ENCODE assay signal across 9 cellular contexts in the genomic region with DNA sequence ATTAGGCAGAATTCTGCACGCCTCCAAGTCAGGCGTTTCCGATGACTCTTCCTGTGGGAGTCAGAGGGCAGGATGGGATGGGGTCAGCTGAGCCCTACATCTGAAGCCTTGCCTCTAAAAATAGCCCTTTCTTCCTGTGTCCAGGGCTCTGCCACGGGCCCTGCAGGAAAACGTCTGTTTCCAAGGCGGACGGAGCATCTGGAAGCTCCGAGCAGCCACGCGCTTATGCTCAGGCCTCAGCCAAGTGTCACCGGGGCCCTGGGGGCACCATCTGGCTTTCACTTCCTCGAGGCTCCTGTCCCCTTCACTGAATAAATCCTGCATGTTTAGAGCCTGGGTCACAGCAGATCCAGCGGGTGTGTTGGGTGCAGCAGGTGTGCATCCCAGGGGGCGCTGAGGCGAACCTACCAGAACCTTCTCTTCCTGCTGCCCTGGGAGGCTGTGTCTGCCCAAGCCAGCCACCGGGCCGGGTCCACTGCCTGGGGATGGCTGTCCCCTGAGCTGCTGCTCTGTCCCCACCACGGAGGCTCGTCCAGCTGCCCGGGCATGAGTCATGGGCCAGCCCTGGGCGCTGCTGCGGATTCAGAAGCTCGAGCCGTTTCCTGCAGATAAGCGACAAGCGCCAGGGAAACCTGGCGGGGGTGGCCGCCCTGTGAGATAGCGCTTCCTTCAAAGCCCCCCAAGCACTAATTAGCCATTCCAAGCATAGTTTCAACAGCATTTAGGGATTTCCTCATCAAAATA. TPM values are rescaled to one million over a fixed set of nuclear protein-coding genes. Genes with fewer than 3 reads are reported as not detected.
DNase-seq lines count a peak whose midpoint lies in the region; ATAC-seq and TF ChIP-seq lines count a peak whose summit lies in the region.
"Had no signal": no experiment of that assay in that cellular context is flagged by ENCODE, and none has a peak within 500 bp of the region (broad histone marks: within the 10 kb centered on the region; RNA-seq: fewer than 3 reads in every experiment).

No MANE protein-coding gene starts in this region.

- no peak for TF ChIP-seq EP300 in gastroesophageal sphincter (IDR thresholded peaks at IDR 0.05)

- TF ChIP-seq CTCF in gastroesophageal sphincter (IDR thresholded peaks at IDR 0.05) (no peak), GM10248 (IDR thresholded peaks at IDR 0.05; ENCODE audit: control extremely low read depth, extremely low read depth, low read depth, missing control alignments) (no peak)

- H3K4me1 Mint-ChIP-seq in activated CD4-positive, alpha-beta memory T cell treated with anti-CD3 and anti-CD28 coated beads, Interleukin-2, amount 10 ng/mL, durations not matched to agents 7 days and 5 days, result no peaks in the 10 kb centered on the region

- no peaks in the 10 kb centered on the region for H3K36me3 ChIP-seq in gastroesophageal sphincter
- H3K36me3 ChIP-seq in trophoblast cell (ENCODE audit: control insufficient read depth in 1 of 2, insufficient read depth in 2 of 2, low read length in 2 of 2), result no peaks in the 10 kb centered on the region

- H3K27ac Mint-ChIP-seq in activated CD4-positive, alpha-beta memory T cell treated with anti-CD3 and anti-CD28 coated beads, Interleukin-2, amount 10 ng/mL, durations not matched to agents 7 days and 5 days, result no peak overlapping the region

- TF ChIP-seq POLR2A in gastroesophageal sphincter (IDR thresholded peaks at IDR 0.05), result no peak

- H3K27me3 ChIP-seq in gastroesophageal sphincter (no peaks in the 10 kb centered on the region), trophoblast cell (ENCODE audit: insufficient read depth, low read length) (peaks cover 5% of the 10 kb centered on the region)

- H3K4me3 ChIP-seq in gastroesophageal sphincter, result no peak overlapping the region
- no peak overlapping the region for H3K4me3 ChIP-seq in trophoblast cell (ENCODE audit: low read depth, low read length)

- no peak overlapping the region for H4K91ac ChIP-seq in trophoblast cell (ENCODE audit: low read depth, low read length)

- H3K27me3 Mint-ChIP-seq in activated CD4-positive, alpha-beta memory T cell treated with anti-CD3 and anti-CD28 coated beads, Interleukin-2, amount 10 ng/mL, durations not matched to agents 7 days and 5 days, result peaks cover 7% of the 10 kb centered on the region

- no peak overlapping the region for H3K14ac ChIP-seq in trophoblast cell (ENCODE audit: low read length)

- H2AFZ ChIP-seq in trophoblast cell (ENCODE audit: insufficient read depth, low read length, poor library complexity), result no peak overlapping the region

- H4K8ac ChIP-seq in trophoblast cell (ENCODE audit: low read depth, low read length), result no peak overlapping the region

- H3K9ac ChIP-seq in trophoblast cell (ENCODE audit: low read length), result no peak overlapping the region

- POLR2A ChIA-PET in GM10248 (lab: Yijun Ruan, JAX), result no interaction called here
- POLR2A ChIA-PET in activated CD4-positive, alpha-beta memory T cell treated with anti-CD3 and anti-CD28 coated beads, Interleukin-2, amount 10 ng/mL, durations not matched to agents 7 days and 5 days (lab: Charles Lee), result no interaction called here

- H3K4me1 ChIP-seq in gastroesophageal sphincter (peaks cover 0 to 31% (median 14%) of the 10 kb centered on the region in 3 donors), trophoblast cell (ENCODE audit: control insufficient read depth in 1 of 2, insufficient read depth in 2 of 2, low read length in 2 of 2) (peaks cover 15 to 25% of the 10 kb centered on the region in 2 experiments)

- no peak overlapping the region for H3K4me2 ChIP-seq in trophoblast cell (ENCODE audit: low read length)

- H3K23ac ChIP-seq in trophoblast cell (ENCODE audit: low read length), result no peak overlapping the region

- H3K79me2 ChIP-seq in trophoblast cell (ENCODE audit: control insufficient read depth, insufficient read depth, low read length, poor library complexity), result no peaks in the 10 kb centered on the region

- H2AK5ac ChIP-seq in trophoblast cell (ENCODE audit: low read length), result no peak overlapping the region

- H3K27ac ChIP-seq in gastroesophageal sphincter (peak overlapping the region in 3 of 4 donors; percentile 53 to 74 (median 60)), trophoblast cell (ENCODE audit: low read depth, low read length) (no peak overlapping the region)

- H3K9me3 ChIP-seq in gastroesophageal sphincter (no peaks in the 10 kb centered on the region), trophoblast cell (ENCODE audit: insufficient read depth, low read depth, low read length) (peaks cover 5% of the 10 kb centered on the region)

- no peak overlapping the region for H2BK12ac ChIP-seq in trophoblast cell (ENCODE audit: low read length)

- 35% methylated on average over 13 of the region's 29 CpGs; no CpG with 5 or more reads in 1 of the 2 donors for WGBS in gastroesophageal sphincter (ENCODE audit: low coverage in 1 of 2), 2 donors
- WGBS in trophoblast cell (ENCODE audit: extremely low coverage, insufficient coverage, insufficient read length), result no CpG with 5 or more reads among the region's 29 CpGs

- no peak overlapping the region for H3K18ac ChIP-seq in trophoblast cell (ENCODE audit: low read length)

- H2BK120ac ChIP-seq in trophoblast cell (ENCODE audit: insufficient read depth, low read length, poor library complexity), result no peak overlapping the region

- no peak overlapping the region for H3K4ac ChIP-seq in trophoblast cell (ENCODE audit: low read depth, low read length)

- no peak overlapping the region for H2BK5ac ChIP-seq in trophoblast cell (ENCODE audit: low read depth, low read length, poor library complexity)

- H3K9me3 Mint-ChIP-seq in activated CD4-positive, alpha-beta memory T cell treated with anti-CD3 and anti-CD28 coated beads, Interleukin-2, amount 10 ng/mL, durations not matched to agents 7 days and 5 days, result no peaks in the 10 kb centered on the region

- CTCF ChIA-PET in GM10248 (lab: Yijun Ruan, JAX), result interaction anchor here (1.9 kb wide), 1 partner anchor 11 kb away, joined by 5 read pairs; no protein-coding TSS in a partner anchor
- CTCF ChIA-PET in activated CD4-positive, alpha-beta memory T cell treated with anti-CD3 and anti-CD28 coated beads, Interleukin-2, amount 10 ng/mL, durations not matched to agents 7 days and 5 days (lab: Charles Lee), result no interaction called here

- H4K12ac ChIP-seq in trophoblast cell (ENCODE audit: low read depth, low read length), result no peak overlapping the region

- DNase-seq in Daoy (ENCODE audit: low read depth), result peak; percentile 75
- peak; percentile 68 to 73 for DNase-seq in trophoblast cell
- DNase-seq in GM10248 (ENCODE audit: extremely low spot score), result no peak
- DNase-seq in activated CD4-positive, alpha-beta memory T cell treated with anti-CD3 and anti-CD28 coated beads, Interleukin-2, amount 10 ng/mL, durations not matched to agents 7 days and 5 days, result no peak
- DNase-seq in NCI-H2107 treated with DMSO at 0.1 percent for 48 hours (lab: John Stamatoyannopoulos, UW; ENCODE audit: unreplicated experiment), result no peak
- DNase-seq: DND-41 had no signal

- H3K4me3 Mint-ChIP-seq in activated CD4-positive, alpha-beta memory T cell treated with anti-CD3 and anti-CD28 coated beads, Interleukin-2, amount 10 ng/mL, durations not matched to agents 7 days and 5 days, result no peak overlapping the region

- peaks cover 4% of the 10 kb centered on the region for H3K79me1 ChIP-seq in trophoblast cell (ENCODE audit: low read length)

- ATAC-seq in SK-N-SH treated with all-trans-retinoic acid at 6 μM for 48 hours, result peak; percentile 78
- ATAC-seq in gastroesophageal sphincter, result peak; percentile 61
- no peak for ATAC-seq in GM21381 (IDR thresholded peaks at IDR 0.05; ENCODE audit: unreplicated experiment)

- H3K36me3 Mint-ChIP-seq in activated CD4-positive, alpha-beta memory T cell treated with anti-CD3 and anti-CD28 coated beads, Interleukin-2, amount 10 ng/mL, durations not matched to agents 7 days and 5 days (ENCODE audit: low read depth), result no peaks in the 10 kb centered on the region

TF ChIP-seq in SK-N-SH treated with all-trans-retinoic acid at 6 μM for 48 hours, 23 proteins besides CTCF, POLR2A, EP300 and RAD21:
- TF ChIP-seq ZNF565 (CRISPR knock-in tag; conservative IDR thresholded peaks at IDR 0.05; ENCODE audit: low read depth) (no peak), ISL1 (CRISPR knock-in tag; IDR thresholded peaks at IDR 0.05) (no peak), TCF4 (CRISPR knock-in tag; IDR thresholded peaks at IDR 0.05; ENCODE audit: borderline replicate concordance) (peak; percentile 82)
- TF ChIP-seq, protein P1, sequence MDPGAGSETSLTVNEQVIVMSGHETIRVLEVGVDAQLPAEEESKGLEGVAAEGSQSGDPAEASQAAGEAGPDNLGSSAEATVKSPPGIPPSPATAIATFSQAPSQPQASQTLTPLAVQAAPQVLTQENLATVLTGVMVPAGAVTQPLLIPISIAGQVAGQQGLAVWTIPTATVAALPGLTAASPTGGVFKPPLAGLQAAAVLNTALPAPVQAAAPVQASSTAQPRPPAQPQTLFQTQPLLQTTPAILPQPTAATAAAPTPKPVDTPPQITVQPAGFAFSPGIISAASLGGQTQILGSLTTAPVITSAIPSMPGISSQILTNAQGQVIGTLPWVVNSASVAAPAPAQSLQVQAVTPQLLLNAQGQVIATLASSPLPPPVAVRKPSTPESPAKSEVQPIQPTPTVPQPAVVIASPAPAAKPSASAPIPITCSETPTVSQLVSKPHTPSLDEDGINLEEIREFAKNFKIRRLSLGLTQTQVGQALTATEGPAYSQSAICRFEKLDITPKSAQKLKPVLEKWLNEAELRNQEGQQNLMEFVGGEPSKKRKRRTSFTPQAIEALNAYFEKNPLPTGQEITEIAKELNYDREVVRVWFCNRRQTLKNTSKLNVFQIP (CRISPR knock-in tag; IDR thresholded peaks at IDR 0.05; ENCODE audit: borderline replicate concordance, low read depth), result no peak

RNA-seq across cellular contexts. Expression of a gene that starts 32.0 kb away (rescaled TPM):
- not detected in 2 replicates for total RNA-seq in Daoy (2014; rRNA removed; shearing (Covaris generic))
- not detected for total RNA-seq in gastroesophageal sphincter
- polyA plus RNA-seq in trophoblast cell (2013), result 0.05 and 0.08 TPM in 2 replicates
- total RNA-seq in activated CD4-positive, alpha-beta memory T cell treated with anti-CD3 and anti-CD28 coated beads, Interleukin-2, amount 10 ng/mL, durations not matched to agents 7 days and 5 days, result not detected

Comparison
In these comparisons a context has a peak if more than half of its experiments do, and no peak if none do; other contexts are left out.
1. DNase-seq: peak in Daoy (single experiment) and trophoblast cell (2 of 2); none in GM10248 (single experiment), activated CD4-positive, alpha-beta memory T cell treated with anti-CD3 and anti-CD28 coated beads, Interleukin-2, amount 10 ng/mL, durations not matched to agents 7 days and 5 days (single experiment) and NCI-H2107 treated with DMSO at 0.1 percent for 48 hours (single experiment).